ENCODE assay signal across 14 cellular contexts in genomic region chr13:100725472-100725871, GRCh38. TPM values are rescaled to one million over a fixed set of nuclear protein-coding genes. Genes with fewer than 3 reads are reported as not detected.
DNase-seq lines count a peak whose midpoint lies in the region; ATAC-seq and TF ChIP-seq lines count a peak whose summit lies in the region.
"Had no signal": no experiment of that assay in that cellular context is flagged by ENCODE, and none has a peak within 500 bp of the region (broad histone marks: within the 10 kb centered on the region; RNA-seq: fewer than 3 reads in every experiment).

No MANE protein-coding gene starts in this region.

- peaks cover 15% of the 10 kb centered on the region for H3K4me1 ChIP-seq in OCI-LY3 (ENCODE audit: low read length)

- H3K4me1 Mint-ChIP-seq in stimulated activated naive CD8-positive, alpha-beta T cell treated with anti-CD3 and anti-CD28 coated beads, Interleukin-15, amount 100 ng/mL, for 72 hours, result peaks cover 5% of the 10 kb centered on the region
- H3K4me1 Mint-ChIP-seq in natural killer cell (peaks cover 7 to 9% of the 10 kb centered on the region in 2 donors), type B pancreatic cell (ENCODE audit: unreplicated experiment) (peaks cover 19% of the 10 kb centered on the region)
- H3K4me1 Mint-ChIP-seq: B cell had no signal

- H3K9me3 Mint-ChIP-seq in stimulated activated naive CD8-positive, alpha-beta T cell treated with anti-CD3 and anti-CD28 coated beads, Interleukin-15, amount 100 ng/mL, for 72 hours, result peaks cover 0 to 9% of the 10 kb centered on the region in 2 donors
- H3K9me3 Mint-ChIP-seq in natural killer cell, result no peaks in the 10 kb centered on the region
- H3K9me3 Mint-ChIP-seq in type B pancreatic cell, result peaks cover 11% of the 10 kb centered on the region

- no peak overlapping the region for H3K4me3 Mint-ChIP-seq in stimulated activated naive CD8-positive, alpha-beta T cell treated with anti-CD3 and anti-CD28 coated beads, Interleukin-15, amount 100 ng/mL, for 72 hours
- H3K4me3 Mint-ChIP-seq in natural killer cell (no peak overlapping the region), type B pancreatic cell (no peak overlapping the region)
- H3K4me3 Mint-ChIP-seq: B cell; CD4-positive, alpha-beta memory T cell; IgD-negative memory B cell had no signal

- H3K4me3 ChIP-seq in OCI-LY3 (ENCODE audit: low read length), result no peak overlapping the region

- H4K20me1 ChIP-seq in OCI-LY3 (ENCODE audit: insufficient read depth, low read length), result no peaks in the 10 kb centered on the region

- no peak overlapping the region for H2AFZ ChIP-seq in OCI-LY3 (ENCODE audit: low read depth, low read length)

- no peaks in the 10 kb centered on the region for H3K36me3 ChIP-seq in OCI-LY3 (replicated peaks; ENCODE audit: low read depth, low read length)

- intact Hi-C loops in natural killer cell (cut with micrococcal nuclease), result no loop called here

- peak overlapping the region; percentile 6; the same call in 1 of the 2 replicates for H3K4me2 ChIP-seq in OCI-LY3 (ENCODE audit: low read length)

- no peaks in the 10 kb centered on the region for H3K27me3 Mint-ChIP-seq in stimulated activated naive CD8-positive, alpha-beta T cell treated with anti-CD3 and anti-CD28 coated beads, Interleukin-15, amount 100 ng/mL, for 72 hours
- H3K27me3 Mint-ChIP-seq in natural killer cell (ENCODE audit: low read depth in 2 of 2) (peaks cover 12 to 21% of the 10 kb centered on the region in 2 donors), type B pancreatic cell (no peaks in the 10 kb centered on the region)

- H3K9me3 ChIP-seq in OCI-LY3 (ENCODE audit: insufficient read depth, low read length), result 0 out of 2 replicates have a peak, but pooled peaks cover 6% of the 10 kb centered on the region

- no peaks in the 10 kb centered on the region for H3K79me2 ChIP-seq in OCI-LY3 (ENCODE audit: low read length)

- peak overlapping the region in 1 of 2 donors; percentile 84 for H3K27ac Mint-ChIP-seq in stimulated activated naive CD8-positive, alpha-beta T cell treated with anti-CD3 and anti-CD28 coated beads, Interleukin-15, amount 100 ng/mL, for 72 hours
- H3K27ac Mint-ChIP-seq in natural killer cell, result no peak overlapping the region
- H3K27ac Mint-ChIP-seq in type B pancreatic cell, result peak overlapping the region; percentile 10
- H3K27ac Mint-ChIP-seq: B cell; CD4-positive, alpha-beta memory T cell; IgD-negative memory B cell had no signal

- H3K36me3 Mint-ChIP-seq in natural killer cell (no peaks in the 10 kb centered on the region), type B pancreatic cell (peaks cover 3% of the 10 kb centered on the region)
- H3K36me3 Mint-ChIP-seq: CD4-positive, alpha-beta memory T cell had no signal

- ATAC-seq in stimulated activated naive CD8-positive, alpha-beta T cell treated with anti-CD3 and anti-CD28 coated beads, Interleukin-15, amount 100 ng/mL, for 72 hours, result peak; percentile 92
- ATAC-seq in stimulated activated naive CD8-positive, alpha-beta T cell treated with anti-CD3 and anti-CD28 coated beads, Interleukin-15, Interleukin-2, amounts not matched to agents 100 U/mL and 50 U/mL, for 24 hours, result no peak
- ATAC-seq in natural killer cell, result peak; percentile 57 to 67 (median 58)
- ATAC-seq in HG03280 (IDR thresholded peaks at IDR 0.05; ENCODE audit: unreplicated experiment), result no peak
- ATAC-seq: HCT116 had no signal

- peak; percentile 3 to 44 for DNase-seq in stimulated activated naive CD8-positive, alpha-beta T cell treated with anti-CD3 and anti-CD28 coated beads, Interleukin-15, amount 100 ng/mL, for 72 hours
- DNase-seq in stimulated activated naive CD8-positive, alpha-beta T cell treated with anti-CD3 and anti-CD28 coated beads, Interleukin-15, Interleukin-2, amounts not matched to agents 100 U/mL and 50 U/mL, for 24 hours, result no peak
- DNase-seq in natural killer cell (no peak), type B pancreatic cell (ENCODE audit: extremely low spot score, unreplicated experiment) (no peak), GM19238 (ENCODE audit: insufficient read length, low spot score) (no peak)
- DNase-seq in activated CD4-positive, alpha-beta T cell treated with anti-CD3 and anti-CD28 coated beads for 48 hours, result no peak
- DNase-seq: C1 segment of cervical spinal cord; CD4-positive, alpha-beta memory T cell; DMS79 had no signal

- H3K27ac ChIP-seq in OCI-LY3 (ENCODE audit: low read length), result no peak overlapping the region

- no peaks in the 10 kb centered on the region for H3K27me3 ChIP-seq in OCI-LY3 (ENCODE audit: low read depth, low read length)

- TF ChIP-seq CTCF in OCI-LY3 (IDR thresholded peaks at IDR 0.05; ENCODE audit: low read depth, low read length), result peak; percentile 27
- no peak for TF ChIP-seq CTCF in natural killer cell (IDR thresholded peaks at IDR 0.05)
- TF ChIP-seq CTCF in type B pancreatic cell (conservative IDR thresholded peaks at IDR 0.05), result no peak

- H3K9ac ChIP-seq in OCI-LY3 (ENCODE audit: low read length), result no peak overlapping the region

RNA-seq across cellular contexts. Expression of gene TMTC4, which starts 50.9 kb away (rescaled TPM):
- total RNA-seq in natural killer cell (10 to 100 TPM; 16.2 to 24.9 (median 17.3) TPM), type B pancreatic cell (ENCODE audit: low replicate concordance) (44.5 and 45.2 TPM in 2 replicates)

Comparison
In these comparisons a context has a peak if more than half of its experiments do, and no peak if none do; other contexts are left out.
1. ATAC-seq: peak in stimulated activated naive CD8-positive, alpha-beta T cell treated with anti-CD3 and anti-CD28 coated beads, Interleukin-15, amount 100 ng/mL, for 72 hours (single experiment) and natural killer cell (3 of 3); none in stimulated activated naive CD8-positive, alpha-beta T cell treated with anti-CD3 and anti-CD28 coated beads, Interleukin-15, Interleukin-2, amounts not matched to agents 100 U/mL and 50 U/mL, for 24 hours (single experiment) and HG03280 (single experiment).
2. DNase-seq: peak in stimulated activated naive CD8-positive, alpha-beta T cell treated with anti-CD3 and anti-CD28 coated beads, Interleukin-15, amount 100 ng/mL, for 72 hours (2 of 2); none in stimulated activated naive CD8-positive, alpha-beta T cell treated with anti-CD3 and anti-CD28 coated beads, Interleukin-15, Interleukin-2, amounts not matched to agents 100 U/mL and 50 U/mL, for 24 hours (single experiment), natural killer cell (single experiment), type B pancreatic cell (single experiment), activated CD4-positive, alpha-beta T cell treated with anti-CD3 and anti-CD28 coated beads for 48 hours (single experiment) and GM19238 (single experiment).